1 cellular context compared by ENCODE assay signal in genomic region chr10:50517626-50518025, GRCh38.
TF ChIP-seq lines count a peak whose summit lies in the region.

No MANE protein-coding gene starts in this region.

TF ChIP-seq in IMR-90, 13 proteins besides CTCF, POLR2A, EP300 and RAD21 (continued from another document):
- TF ChIP-seq, protein P1, sequence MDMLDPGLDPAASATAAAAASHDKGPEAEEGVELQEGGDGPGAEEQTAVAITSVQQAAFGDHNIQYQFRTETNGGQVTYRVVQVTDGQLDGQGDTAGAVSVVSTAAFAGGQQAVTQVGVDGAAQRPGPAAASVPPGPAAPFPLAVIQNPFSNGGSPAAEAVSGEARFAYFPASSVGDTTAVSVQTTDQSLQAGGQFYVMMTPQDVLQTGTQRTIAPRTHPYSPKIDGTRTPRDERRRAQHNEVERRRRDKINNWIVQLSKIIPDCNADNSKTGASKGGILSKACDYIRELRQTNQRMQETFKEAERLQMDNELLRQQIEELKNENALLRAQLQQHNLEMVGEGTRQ (IDR thresholded peaks at IDR 0.05; ENCODE audit: low read depth, low read length), result no peak
- TF ChIP-seq, protein P2, sequence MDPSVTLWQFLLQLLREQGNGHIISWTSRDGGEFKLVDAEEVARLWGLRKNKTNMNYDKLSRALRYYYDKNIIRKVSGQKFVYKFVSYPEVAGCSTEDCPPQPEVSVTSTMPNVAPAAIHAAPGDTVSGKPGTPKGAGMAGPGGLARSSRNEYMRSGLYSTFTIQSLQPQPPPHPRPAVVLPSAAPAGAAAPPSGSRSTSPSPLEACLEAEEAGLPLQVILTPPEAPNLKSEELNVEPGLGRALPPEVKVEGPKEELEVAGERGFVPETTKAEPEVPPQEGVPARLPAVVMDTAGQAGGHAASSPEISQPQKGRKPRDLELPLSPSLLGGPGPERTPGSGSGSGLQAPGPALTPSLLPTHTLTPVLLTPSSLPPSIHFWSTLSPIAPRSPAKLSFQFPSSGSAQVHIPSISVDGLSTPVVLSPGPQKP (IDR thresholded peaks at IDR 0.05; ENCODE audit: borderline replicate concordance, low read depth, low read length), result no peak
- TF ChIP-seq MXI1 (IDR thresholded peaks at IDR 0.05; ENCODE audit: borderline replicate concordance, low read depth, low read length), result no peak
- no peak for TF ChIP-seq MAZ (IDR thresholded peaks at IDR 0.05; ENCODE audit: borderline replicate concordance, low read depth, low read length)
- TF ChIP-seq RFX5 (IDR thresholded peaks at IDR 0.05; ENCODE audit: low read depth, low read length), result no peak
- no peak for TF ChIP-seq BHLHE40 (IDR thresholded peaks at IDR 0.05; ENCODE audit: low read depth, low read length)
- no peak for TF ChIP-seq SMC3 (IDR thresholded peaks at IDR 0.05; ENCODE audit: low read depth, low read length)
